1 cellular context compared by ENCODE assay signal in genomic region chr17:39400547-39401411, GRCh38.
A peak's percentile ranks its signal among the peaks of the same experiment; 100 is the strongest.
TF ChIP-seq lines count a peak whose summit lies in the region.

No MANE protein-coding gene starts in this region.

TF ChIP-seq in HEK293, 187 proteins besides CTCF, POLR2A, EP300 and RAD21 (continued from another document):
- TF ChIP-seq ZBTB10 (tag by site-specific recombination; IDR thresholded peaks at IDR 0.05), result peak; percentile 21
- peak; percentile 86 for TF ChIP-seq GLIS2 (tag by site-specific recombination; IDR thresholded peaks at IDR 0.05)
- peak; percentile 75 for TF ChIP-seq PATZ1 (tag by site-specific recombination; IDR thresholded peaks at IDR 0.05)
- TF ChIP-seq PRDM2 (tag by site-specific recombination; IDR thresholded peaks at IDR 0.05; ENCODE audit: borderline replicate concordance), result peak; percentile 78; the same call in 1 of the 2 replicates
- TF ChIP-seq ZNF768 (tag by site-specific recombination; IDR thresholded peaks at IDR 0.05), result no peak
